1 cellular context compared by ENCODE assay signal in the genomic region with DNA sequence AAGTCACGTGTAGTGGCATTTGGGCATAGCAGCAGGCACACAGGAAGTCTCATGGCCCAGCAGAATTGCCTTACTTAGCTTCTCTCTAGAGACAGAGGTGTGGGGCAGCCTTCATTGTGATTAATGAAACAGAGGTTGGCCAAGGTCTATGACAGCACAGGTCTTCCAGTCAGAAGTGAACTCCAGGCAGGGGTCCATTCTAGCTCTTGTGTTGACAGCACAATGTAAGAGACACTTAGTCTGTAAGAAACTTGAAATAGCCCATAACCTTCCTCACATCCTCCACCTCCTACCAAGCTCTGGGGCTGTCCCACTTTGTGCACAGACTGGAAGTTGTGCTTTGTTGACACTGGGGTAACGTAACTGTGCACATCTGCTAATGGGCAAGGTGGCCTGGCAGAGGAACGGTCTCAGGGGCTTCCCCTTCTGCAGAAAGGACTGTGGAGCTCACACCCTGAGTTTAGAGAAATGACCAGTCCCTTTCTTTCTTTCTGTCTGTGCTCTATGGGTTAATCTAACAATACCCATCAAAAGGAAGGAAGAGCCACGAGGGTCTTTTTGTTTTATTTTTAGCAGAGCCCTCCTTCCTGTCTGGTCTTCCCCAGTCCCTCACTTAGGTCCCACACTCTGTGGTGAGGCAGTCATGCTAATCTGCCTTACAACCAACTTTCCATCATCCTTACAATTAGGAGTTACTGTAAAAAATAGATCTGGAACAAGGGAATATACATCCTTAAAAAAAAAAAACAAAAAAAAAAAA.
TF ChIP-seq lines count a peak whose summit lies in the region.

No MANE protein-coding gene starts in this region.

TF ChIP-seq in GM12878, 131 proteins besides CTCF, POLR2A, EP300 and RAD21 (continued from another document and continues in another):
- TF ChIP-seq PRDM15 (CRISPR knock-in tag; IDR thresholded peaks at IDR 0.05) (no peak), SUZ12 (IDR thresholded peaks at IDR 0.05; ENCODE audit: unreplicated experiment) (no peak), KDM1A (IDR thresholded peaks at IDR 0.05; ENCODE audit: borderline replicate concordance) (no peak), TAF1 (IDR thresholded peaks at IDR 0.05; ENCODE audit: borderline replicate concordance, low read depth, low read length) (no peak), SPI1 (IDR thresholded peaks at IDR 0.05; ENCODE audit: borderline replicate concordance, insufficient read depth, low read depth, low read length) (no peak), ZNF384 (IDR thresholded peaks at IDR 0.05; ENCODE audit: borderline replicate concordance, low read depth, low read length) (no peak), GATAD2B (conservative IDR thresholded peaks at IDR 0.05; ENCODE audit: low read depth) (0 out of 2 replicates have a peak, but pooled peaks have one; percentile 30), SMC3 (IDR thresholded peaks at IDR 0.05; ENCODE audit: borderline replicate concordance, low read length) (0 out of 2 replicates have a peak, but pooled peaks have one; percentile 2), CUX1 (IDR thresholded peaks at IDR 0.05; ENCODE audit: insufficient replicate concordance, low read depth, low read length) (no peak), TBL1XR1 (IDR thresholded peaks at IDR 0.05; ENCODE audit: low read depth, low read length) (no peak), STAT3 (IDR thresholded peaks at IDR 0.05; ENCODE audit: low read depth, low read length) (no peak), MLLT1 (IDR thresholded peaks at IDR 0.05) (no peak), BMI1 (IDR thresholded peaks at IDR 0.05; ENCODE audit: borderline replicate concordance) (no peak), NR2C2 (IDR thresholded peaks at IDR 0.05; ENCODE audit: borderline replicate concordance, control insufficient read depth, insufficient read length, low read depth) (no peak), SREBF1 (IDR thresholded peaks at IDR 0.05; ENCODE audit: low read length) (no peak), MTA2 (IDR thresholded peaks at IDR 0.05; ENCODE audit: low read depth) (peak; percentile 49; the same call in 1 of the 2 replicates), RCOR1 (conservative IDR thresholded peaks at IDR 0.05; ENCODE audit: low read depth, low read length) (no peak), RELB (IDR thresholded peaks at IDR 0.05; ENCODE audit: low read depth) (0 out of 2 replicates have a peak, but pooled peaks have one; percentile 22), ZNF217 (IDR thresholded peaks at IDR 0.05) (peak; percentile 22; the same call in 1 of the 2 replicates), CREM (IDR thresholded peaks at IDR 0.05; ENCODE audit: low read depth) (peak; percentile 14; the same call in 1 of the 2 replicates), FOXM1 (IDR thresholded peaks at IDR 0.05; ENCODE audit: low read depth, low read length) (peak; percentile 60; the same call in 1 of the 2 replicates), DPF2 (IDR thresholded peaks at IDR 0.05) (0 out of 2 replicates have a peak, but pooled peaks have one; percentile 20), SMAD1 (IDR thresholded peaks at IDR 0.05; ENCODE audit: low read depth, partially characterized antibody) (no peak), SREBF2 (IDR thresholded peaks at IDR 0.05; ENCODE audit: low read length) (no peak), PBX3 (IDR thresholded peaks at IDR 0.05; ENCODE audit: insufficient replicate concordance, low read depth, low read length) (no peak)
- TF ChIP-seq, protein P1, sequence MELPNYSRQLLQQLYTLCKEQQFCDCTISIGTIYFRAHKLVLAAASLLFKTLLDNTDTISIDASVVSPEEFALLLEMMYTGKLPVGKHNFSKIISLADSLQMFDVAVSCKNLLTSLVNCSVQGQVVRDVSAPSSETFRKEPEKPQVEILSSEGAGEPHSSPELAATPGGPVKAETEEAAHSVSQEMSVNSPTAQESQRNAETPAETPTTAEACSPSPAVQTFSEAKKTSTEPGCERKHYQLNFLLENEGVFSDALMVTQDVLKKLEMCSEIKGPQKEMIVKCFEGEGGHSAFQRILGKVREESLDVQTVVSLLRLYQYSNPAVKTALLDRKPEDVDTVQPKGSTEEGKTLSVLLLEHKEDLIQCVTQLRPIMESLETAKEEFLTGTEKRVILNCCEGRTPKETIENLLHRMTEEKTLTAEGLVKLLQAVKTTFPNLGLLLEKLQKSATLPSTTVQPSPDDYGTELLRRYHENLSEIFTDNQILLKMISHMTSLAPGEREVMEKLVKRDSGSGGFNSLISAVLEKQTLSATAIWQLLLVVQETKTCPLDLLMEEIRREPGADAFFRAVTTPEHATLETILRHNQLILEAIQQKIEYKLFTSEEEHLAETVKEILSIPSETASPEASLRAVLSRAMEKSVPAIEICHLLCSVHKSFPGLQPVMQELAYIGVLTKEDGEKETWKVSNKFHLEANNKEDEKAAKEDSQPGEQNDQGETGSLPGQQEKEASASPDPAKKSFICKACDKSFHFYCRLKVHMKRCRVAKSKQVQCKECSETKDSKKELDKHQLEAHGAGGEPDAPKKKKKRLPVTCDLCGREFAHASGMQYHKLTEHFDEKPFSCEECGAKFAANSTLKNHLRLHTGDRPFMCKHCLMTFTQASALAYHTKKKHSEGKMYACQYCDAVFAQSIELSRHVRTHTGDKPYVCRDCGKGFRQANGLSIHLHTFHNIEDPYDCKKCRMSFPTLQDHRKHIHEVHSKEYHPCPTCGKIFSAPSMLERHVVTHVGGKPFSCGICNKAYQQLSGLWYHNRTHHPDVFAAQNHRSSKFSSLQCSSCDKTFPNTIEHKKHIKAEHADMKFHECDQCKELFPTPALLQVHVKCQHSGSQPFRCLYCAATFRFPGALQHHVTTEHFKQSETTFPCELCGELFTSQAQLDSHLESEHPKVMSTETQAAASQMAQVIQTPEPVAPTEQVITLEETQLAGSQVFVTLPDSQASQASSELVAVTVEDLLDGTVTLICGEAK (IDR thresholded peaks at IDR 0.05; ENCODE audit: borderline replicate concordance): no peak
- TF ChIP-seq, protein P2, sequence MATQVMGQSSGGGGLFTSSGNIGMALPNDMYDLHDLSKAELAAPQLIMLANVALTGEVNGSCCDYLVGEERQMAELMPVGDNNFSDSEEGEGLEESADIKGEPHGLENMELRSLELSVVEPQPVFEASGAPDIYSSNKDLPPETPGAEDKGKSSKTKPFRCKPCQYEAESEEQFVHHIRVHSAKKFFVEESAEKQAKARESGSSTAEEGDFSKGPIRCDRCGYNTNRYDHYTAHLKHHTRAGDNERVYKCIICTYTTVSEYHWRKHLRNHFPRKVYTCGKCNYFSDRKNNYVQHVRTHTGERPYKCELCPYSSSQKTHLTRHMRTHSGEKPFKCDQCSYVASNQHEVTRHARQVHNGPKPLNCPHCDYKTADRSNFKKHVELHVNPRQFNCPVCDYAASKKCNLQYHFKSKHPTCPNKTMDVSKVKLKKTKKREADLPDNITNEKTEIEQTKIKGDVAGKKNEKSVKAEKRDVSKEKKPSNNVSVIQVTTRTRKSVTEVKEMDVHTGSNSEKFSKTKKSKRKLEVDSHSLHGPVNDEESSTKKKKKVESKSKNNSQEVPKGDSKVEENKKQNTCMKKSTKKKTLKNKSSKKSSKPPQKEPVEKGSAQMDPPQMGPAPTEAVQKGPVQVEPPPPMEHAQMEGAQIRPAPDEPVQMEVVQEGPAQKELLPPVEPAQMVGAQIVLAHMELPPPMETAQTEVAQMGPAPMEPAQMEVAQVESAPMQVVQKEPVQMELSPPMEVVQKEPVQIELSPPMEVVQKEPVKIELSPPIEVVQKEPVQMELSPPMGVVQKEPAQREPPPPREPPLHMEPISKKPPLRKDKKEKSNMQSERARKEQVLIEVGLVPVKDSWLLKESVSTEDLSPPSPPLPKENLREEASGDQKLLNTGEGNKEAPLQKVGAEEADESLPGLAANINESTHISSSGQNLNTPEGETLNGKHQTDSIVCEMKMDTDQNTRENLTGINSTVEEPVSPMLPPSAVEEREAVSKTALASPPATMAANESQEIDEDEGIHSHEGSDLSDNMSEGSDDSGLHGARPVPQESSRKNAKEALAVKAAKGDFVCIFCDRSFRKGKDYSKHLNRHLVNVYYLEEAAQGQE (IDR thresholded peaks at IDR 0.05; ENCODE audit: low read depth, low read length): no peak
